1 cellular context compared by ENCODE assay signal in genomic region chr19:19445911-19446361, GRCh38.
TF ChIP-seq lines count a peak whose summit lies in the region.

No MANE protein-coding gene starts in this region.

TF ChIP-seq in GM12878, 131 proteins besides CTCF, POLR2A, EP300 and RAD21 (continued from another document and continues in another):
- TF ChIP-seq TBL1XR1 (IDR thresholded peaks at IDR 0.05; ENCODE audit: low read depth, low read length) (no peak), EZH2 (IDR thresholded peaks at IDR 0.05; ENCODE audit: borderline replicate concordance, control insufficient read depth, low read depth, low read length) (no peak), RELA (IDR thresholded peaks at IDR 0.05; ENCODE audit: borderline replicate concordance, partially characterized antibody) (no peak), RFX5 (IDR thresholded peaks at IDR 0.05; ENCODE audit: low read depth, low read length) (no peak), ASH2L (IDR thresholded peaks at IDR 0.05; ENCODE audit: borderline replicate concordance, low read depth) (no peak), ZNF217 (IDR thresholded peaks at IDR 0.05) (no peak), CUX1 (IDR thresholded peaks at IDR 0.05; ENCODE audit: insufficient replicate concordance, low read depth, low read length) (peak; percentile 19), PBX3 (IDR thresholded peaks at IDR 0.05; ENCODE audit: insufficient replicate concordance, low read depth, low read length) (no peak), SRF (IDR thresholded peaks at IDR 0.05; ENCODE audit: low read depth in 2 of 2, low read length in 2 of 2) (no peak), PML (IDR thresholded peaks at IDR 0.05; ENCODE audit: low read length) (no peak), YBX1 (IDR thresholded peaks at IDR 0.05) (no peak), SKIL (IDR thresholded peaks at IDR 0.05; ENCODE audit: low read depth, poor library complexity, severe bottlenecking) (no peak), ZSCAN29 (IDR thresholded peaks at IDR 0.05) (no peak), BRCA1 (IDR thresholded peaks at IDR 0.05; ENCODE audit: low read depth, low read length) (no peak), ZNF274 (IDR thresholded peaks at IDR 0.05; ENCODE audit: insufficient read depth, insufficient read length) (no peak), SMARCA5 (IDR thresholded peaks at IDR 0.05) (no peak), ZBTB40 (IDR thresholded peaks at IDR 0.05; ENCODE audit: borderline replicate concordance) (no peak), SMC3 (IDR thresholded peaks at IDR 0.05; ENCODE audit: borderline replicate concordance, low read length) (no peak), POLR2AphosphoS2 (IDR thresholded peaks at IDR 0.05; ENCODE audit: low read depth, low read length) (no peak), JUND (IDR thresholded peaks at IDR 0.05; ENCODE audit: low read depth, low read length) (no peak), BCLAF1 (IDR thresholded peaks at IDR 0.05) (no peak), SPI1 (IDR thresholded peaks at IDR 0.05; ENCODE audit: borderline replicate concordance, insufficient read depth, low read depth, low read length) (peak; percentile 71; the same call in 1 of the 2 replicates), SREBF1 (IDR thresholded peaks at IDR 0.05; ENCODE audit: low read length) (no peak), SMAD1 (IDR thresholded peaks at IDR 0.05; ENCODE audit: low read depth, partially characterized antibody) (peak; percentile 64), ATF2 (IDR thresholded peaks at IDR 0.05; ENCODE audit: low read length) (no peak; the same call in none of the 2 replicates), CBX5 (IDR thresholded peaks at IDR 0.05; ENCODE audit: low read depth) (no peak), MEF2A (IDR thresholded peaks at IDR 0.05; ENCODE audit: insufficient read depth, low read depth, low read length) (no peak), ATF3 (IDR thresholded peaks at IDR 0.05; ENCODE audit: borderline replicate concordance, extremely low read depth, low read depth, low read length) (no peak), ZNF207 (IDR thresholded peaks at IDR 0.05; ENCODE audit: borderline replicate concordance) (no peak), JUNB (IDR thresholded peaks at IDR 0.05) (peak; percentile 15; the same call in 1 of the 2 replicates), CBFB (IDR thresholded peaks at IDR 0.05; ENCODE audit: low read depth) (peak; percentile 58; the same call in 1 of the 2 replicates), ZBTB33 (IDR thresholded peaks at IDR 0.05) (no peak), ZBED1 (IDR thresholded peaks at IDR 0.05; ENCODE audit: borderline replicate concordance) (no peak), KDM1A (IDR thresholded peaks at IDR 0.05; ENCODE audit: borderline replicate concordance) (no peak), RCOR1 (conservative IDR thresholded peaks at IDR 0.05; ENCODE audit: low read depth, low read length) (no peak), NRF1 (conservative IDR thresholded peaks at IDR 0.05; ENCODE audit: low read depth, low read length) (no peak), IKZF1 (conservative IDR thresholded peaks at IDR 0.05) (peak; percentile 61; the same call in 1 of the 2 replicates), MLLT1 (IDR thresholded peaks at IDR 0.05) (peak; percentile 94), BHLHE40 (IDR thresholded peaks at IDR 0.05; ENCODE audit: borderline replicate concordance in 1 of 2, low read depth in 2 of 2, low read length in 1 of 2) (peak; percentile 38 to 44; a peak in 1 of 4 replicates), ZZZ3 (IDR thresholded peaks at IDR 0.05; ENCODE audit: control insufficient read depth, insufficient read length, low read depth) (no peak)
